In genomic region chr12:2402180-2402579, GRCh38 we compare ENCODE assay signal across 22 cellular contexts.
DNase-seq lines count a peak whose midpoint lies in the region.
"Had no signal": no experiment of that assay in that cellular context is flagged by ENCODE, and none has a peak within 500 bp of the region (broad histone marks: within the 10 kb centered on the region; RNA-seq: fewer than 3 reads in every experiment).

No MANE protein-coding gene starts in this region.

- DNase-seq in NCI-H2171 treated with DMSO at 0.1 percent for 48 hours (lab: John Stamatoyannopoulos, UW), result peak; percentile 27
- DNase-seq in NCI-H2171 (lab: John Stamatoyannopoulos, UW), result no peak
- peak; percentile 77 for DNase-seq in DMS153 (lab: John Stamatoyannopoulos, UW)
- peak; percentile 52 for DNase-seq in NCI-H2029 (lab: John Stamatoyannopoulos, UW)
- peak; percentile 23 for DNase-seq in fibroblast of peridontal ligament (ENCODE audit: extremely low read depth)
- DNase-seq in CD8-positive, alpha-beta memory T cell, result no peak
- DNase-seq in activated naive CD4-positive, alpha-beta T cell treated with Interleukin-2 at 50 U/mL for 16 hours, result no peak
- no peak for DNase-seq in activated CD4-positive, alpha-beta memory T cell treated with anti-CD3 and anti-CD28 coated beads, Interleukin-2, amount 10 ng/mL, durations not matched to agents 7 days and 5 days
- DNase-seq: activated T-cell treated with anti-CD3 and anti-CD28 coated beads, Interleukin-2, amount 50 U/mL, for 4 hours; anterior cingulate cortex; heart left ventricle; left colon; NCI-H1048; nephron progenitor cell; SHP77; T-cell had no signal

- no peaks in the 10 kb centered on the region for H3K4me1 ChIP-seq in CD8-positive, alpha-beta memory T cell (ENCODE audit: insufficient read depth, low read length)
- H3K4me1 ChIP-seq: parathyroid adenoma had no signal

- H3K4me3 ChIP-seq in CD8-positive, alpha-beta memory T cell (ENCODE audit: low read length), result no peak overlapping the region
- H3K4me3 ChIP-seq: BLaER1 treated with 17β-estradiol and CSF1 and Interleukin-3, amounts not matched to agents 10 nM and 100 nM; cardiac muscle cell; heart left ventricle had no signal

- CTCF ChIA-PET in CD8-positive, alpha-beta memory T cell (lab: Charles Lee), result no interaction called here
- CTCF ChIA-PET in activated CD4-positive, alpha-beta memory T cell treated with anti-CD3 and anti-CD28 coated beads, Interleukin-2, amount 10 ng/mL, durations not matched to agents 7 days and 5 days (lab: Charles Lee), result no interaction called here

- H3K4me1 Mint-ChIP-seq in CD8-positive, alpha-beta memory T cell, result no peaks in the 10 kb centered on the region
- H3K4me1 Mint-ChIP-seq in activated CD4-positive, alpha-beta memory T cell treated with anti-CD3 and anti-CD28 coated beads, Interleukin-2, amount 10 ng/mL, durations not matched to agents 7 days and 5 days, result no peaks in the 10 kb centered on the region
- H3K4me1 Mint-ChIP-seq: activated naive CD4-positive, alpha-beta T cell treated with anti-CD3 and anti-CD28 coated beads, Interleukin-2, amount 50 U/mL, for 24 hours; T-cell had no signal

- H3K27ac Mint-ChIP-seq in CD8-positive, alpha-beta memory T cell, result no peak overlapping the region
- H3K27ac Mint-ChIP-seq in activated CD4-positive, alpha-beta memory T cell treated with anti-CD3 and anti-CD28 coated beads, Interleukin-2, amount 10 ng/mL, durations not matched to agents 7 days and 5 days, result no peak overlapping the region
- H3K27ac Mint-ChIP-seq: activated naive CD4-positive, alpha-beta T cell treated with anti-CD3 and anti-CD28 coated beads, Interleukin-2, amount 50 U/mL, for 24 hours; dendritic cell treated with granulocyte-macrophage colony-stimulating factor and Interleukin-4, amounts not matched to agents 40 ng/mL and 50 ng/mL, for 4 days; mesothelial cell of epicardium; nephron progenitor cell; T-cell had no signal

- H3K27me3 ChIP-seq in CD8-positive, alpha-beta memory T cell (ENCODE audit: insufficient read depth, low read length, poor library complexity, severe bottlenecking), result no peaks in the 10 kb centered on the region
- H3K27me3 ChIP-seq: BLaER1 treated with 17β-estradiol and CSF1 and Interleukin-3, amounts not matched to agents 10 nM and 100 nM; cardiac muscle cell; heart left ventricle had no signal

- peaks cover 0 to 2% (median 0%) of the 10 kb centered on the region in 5 donors for H3K9me3 Mint-ChIP-seq in CD8-positive, alpha-beta memory T cell
- no peaks in the 10 kb centered on the region for H3K9me3 Mint-ChIP-seq in activated CD4-positive, alpha-beta memory T cell treated with anti-CD3 and anti-CD28 coated beads, Interleukin-2, amount 10 ng/mL, durations not matched to agents 7 days and 5 days
- H3K9me3 Mint-ChIP-seq: activated naive CD4-positive, alpha-beta T cell treated with anti-CD3 and anti-CD28 coated beads, Interleukin-2, amount 50 U/mL, for 24 hours; activated T-cell treated with anti-CD3 and anti-CD28 coated beads, Interleukin-2, amount 50 U/mL, for 4 hours; dendritic cell treated with granulocyte-macrophage colony-stimulating factor and Interleukin-4, amounts not matched to agents 40 ng/mL and 50 ng/mL, for 4 days; T-cell had no signal

- H3K27me3 Mint-ChIP-seq in CD8-positive, alpha-beta memory T cell, result peaks cover 2 to 7% of the 10 kb centered on the region in 2 donors
- peaks cover 15% of the 10 kb centered on the region for H3K27me3 Mint-ChIP-seq in activated CD4-positive, alpha-beta memory T cell treated with anti-CD3 and anti-CD28 coated beads, Interleukin-2, amount 10 ng/mL, durations not matched to agents 7 days and 5 days
- H3K27me3 Mint-ChIP-seq: activated naive CD4-positive, alpha-beta T cell treated with anti-CD3 and anti-CD28 coated beads, Interleukin-2, amount 50 U/mL, for 24 hours had no signal

- no peaks in the 10 kb centered on the region for H3K36me3 ChIP-seq in CD8-positive, alpha-beta memory T cell (ENCODE audit: insufficient read depth, low read length)
- H3K36me3 ChIP-seq: BLaER1 treated with 17β-estradiol and CSF1 and Interleukin-3, amounts not matched to agents 10 nM and 100 nM; cardiac muscle cell; heart left ventricle had no signal

- no peaks in the 10 kb centered on the region for H3K9me3 ChIP-seq in CD8-positive, alpha-beta memory T cell (ENCODE audit: low read length)
- H3K9me3 ChIP-seq: BLaER1 treated with 17β-estradiol and CSF1 and Interleukin-3, amounts not matched to agents 10 nM and 100 nM; heart left ventricle had no signal

- H3K36me3 Mint-ChIP-seq in CD8-positive, alpha-beta memory T cell, result no peaks in the 10 kb centered on the region
- no peaks in the 10 kb centered on the region for H3K36me3 Mint-ChIP-seq in activated CD4-positive, alpha-beta memory T cell treated with anti-CD3 and anti-CD28 coated beads, Interleukin-2, amount 10 ng/mL, durations not matched to agents 7 days and 5 days (ENCODE audit: low read depth)
- H3K36me3 Mint-ChIP-seq: activated naive CD4-positive, alpha-beta T cell treated with anti-CD3 and anti-CD28 coated beads, Interleukin-2, amount 50 U/mL, for 24 hours; T-cell had no signal

- H3K27ac ChIP-seq in CD8-positive, alpha-beta memory T cell (ENCODE audit: low read depth, low read length), result no peak overlapping the region
- H3K27ac ChIP-seq: BLaER1 treated with 17β-estradiol and CSF1 and Interleukin-3, amounts not matched to agents 10 nM and 100 nM; cardiac muscle cell; parathyroid adenoma had no signal

- POLR2A ChIA-PET in CD8-positive, alpha-beta memory T cell (lab: Charles Lee), result no interaction called here
- POLR2A ChIA-PET in activated CD4-positive, alpha-beta memory T cell treated with anti-CD3 and anti-CD28 coated beads, Interleukin-2, amount 10 ng/mL, durations not matched to agents 7 days and 5 days (lab: Charles Lee), result no interaction called here

- no peak overlapping the region for H3K4me3 Mint-ChIP-seq in CD8-positive, alpha-beta memory T cell
- H3K4me3 Mint-ChIP-seq in activated CD4-positive, alpha-beta memory T cell treated with anti-CD3 and anti-CD28 coated beads, Interleukin-2, amount 10 ng/mL, durations not matched to agents 7 days and 5 days, result no peak overlapping the region
- H3K4me3 Mint-ChIP-seq: activated naive CD4-positive, alpha-beta T cell treated with anti-CD3 and anti-CD28 coated beads, Interleukin-2, amount 50 U/mL, for 24 hours; activated T-cell treated with anti-CD3 and anti-CD28 coated beads, Interleukin-2, amount 50 U/mL, for 4 hours; dendritic cell treated with granulocyte-macrophage colony-stimulating factor and Interleukin-4, amounts not matched to agents 40 ng/mL and 50 ng/mL, for 4 days; mesothelial cell of epicardium; nephron progenitor cell; T-cell had no signal

Comparison
In these comparisons a context has a peak if more than half of its experiments do, and no peak if none do; other contexts are left out.
1. DNase-seq: peak in NCI-H2171 treated with DMSO at 0.1 percent for 48 hours (single experiment), DMS153 (single experiment), NCI-H2029 (single experiment) and fibroblast of peridontal ligament (single experiment); none in NCI-H2171 (single experiment), CD8-positive, alpha-beta memory T cell (0 of 5), activated naive CD4-positive, alpha-beta T cell treated with Interleukin-2 at 50 U/mL for 16 hours (single experiment) and activated CD4-positive, alpha-beta memory T cell treated with anti-CD3 and anti-CD28 coated beads, Interleukin-2, amount 10 ng/mL, durations not matched to agents 7 days and 5 days (single experiment).